Comparison of ENCODE assay signal across 30 cellular contexts in the genomic region with DNA sequence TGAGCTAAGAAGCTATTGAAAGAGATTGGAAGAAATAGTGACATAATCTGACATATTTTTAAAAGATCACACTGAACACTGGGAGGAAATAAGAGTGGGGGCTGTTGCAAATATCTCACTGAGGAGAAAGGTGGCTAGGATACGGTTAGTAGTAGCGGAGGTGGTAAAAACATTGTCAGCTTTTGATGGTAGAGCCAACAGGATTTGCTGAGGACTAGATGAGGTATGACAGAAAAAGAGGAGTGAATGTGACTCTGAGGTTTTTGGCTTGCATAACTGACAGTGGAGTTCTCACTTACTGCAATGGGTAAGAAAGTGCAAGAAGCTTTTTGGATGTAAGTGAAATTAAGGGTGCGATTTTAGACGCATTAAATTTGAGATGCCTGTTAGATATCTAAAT.
"Had no signal": no experiment of that assay in that cellular context is flagged by ENCODE, and none has a peak within 500 bp of the region (broad histone marks: within the 10 kb centered on the region; RNA-seq: fewer than 3 reads in every experiment).

No MANE protein-coding gene starts in this region.

- H3K9me3 ChIP-seq: esophagus muscularis mucosa, heart right ventricle, mucosa of descending colon, prostate gland, sigmoid colon, testis, tibial artery, upper lobe of left lung had no signal

- H3K4me1 Mint-ChIP-seq: naive B cell; stimulated activated memory B cell treated with anti-CD40 and anti-IgM and Interleukin-4, amounts not matched to agents 10 μg/mL and 1 μg/mL and 100 μg/mL, for 72 hours had no signal

- H3K4me1 ChIP-seq: neural progenitor cell, prostate gland, spleen, tibial artery, upper lobe of left lung had no signal

- H3K36me3 Mint-ChIP-seq: naive B cell; stimulated activated memory B cell treated with anti-CD40 and anti-IgM and Interleukin-4, amounts not matched to agents 10 μg/mL and 1 μg/mL and 100 μg/mL, for 72 hours had no signal

- H3K4me2 ChIP-seq: neural progenitor cell had no signal

- FAIRE-seq: endothelial cell of umbilical vein, islet of Langerhans, urothelium cell line had no signal

- H3K36me3 ChIP-seq: esophagus muscularis mucosa, heart right ventricle, neural progenitor cell, prostate gland, sigmoid colon, spleen, tibial artery, upper lobe of left lung had no signal

- H3K4me3 Mint-ChIP-seq: mesothelial cell of epicardium; naive B cell; natural killer cell treated with Interleukin-12 subunit alpha and Interleukin-12 subunit beta and Interleukin-15 and Interleukin-18, amount 100 ng/mL, for 72 hours; neural progenitor cell; stimulated activated memory B cell treated with anti-CD40 and anti-IgM and Interleukin-4, amounts not matched to agents 10 μg/mL and 1 μg/mL and 100 μg/mL, for 72 hours had no signal

- H2AFZ ChIP-seq: neural progenitor cell had no signal

- DNase-seq: dermis blood vessel endothelial cell; effector memory CD4-positive, alpha-beta T cell; foreskin melanocyte; glutamatergic neuron; heart right ventricle; hippocampal formation; kidney glomerular epithelial cell; mesenchymal stem cell; mucosa of descending colon; naive B cell; right cardiac atrium; sigmoid colon; spleen; stimulated activated CD4-positive, alpha-beta T cell treated with anti-CD3 and anti-CD28 coated beads, Interleukin-4, amount 100 ng/mL, for 4 hours; stimulated activated naive CD8-positive, alpha-beta T cell treated with anti-CD3 and anti-CD28 coated beads, Interleukin-15, Interleukin-2, amounts not matched to agents 100 U/mL and 50 U/mL, for 24 hours; substantia nigra; testis; tibial artery; upper lobe of left lung had no signal

- H3K27me3 ChIP-seq: esophagus muscularis mucosa, heart right ventricle, neural progenitor cell, sigmoid colon, spleen, testis, tibial artery, upper lobe of left lung had no signal

- H3K27ac ChIP-seq: coronary artery, esophagus muscularis mucosa, neural progenitor cell, prostate gland, sigmoid colon, spleen, testis, tibial artery, upper lobe of left lung had no signal

- H3K27ac Mint-ChIP-seq: mesothelial cell of epicardium; naive B cell; natural killer cell treated with Interleukin-12 subunit alpha and Interleukin-12 subunit beta and Interleukin-15 and Interleukin-18, amount 100 ng/mL, for 72 hours; neural progenitor cell; stimulated activated memory B cell treated with anti-CD40 and anti-IgM and Interleukin-4, amounts not matched to agents 10 μg/mL and 1 μg/mL and 100 μg/mL, for 72 hours had no signal

- H3K9ac ChIP-seq: neural progenitor cell had no signal

- H3K27me3 Mint-ChIP-seq: naive B cell; natural killer cell treated with Interleukin-12 subunit alpha and Interleukin-12 subunit beta and Interleukin-15 and Interleukin-18, amount 100 ng/mL, for 72 hours; stimulated activated memory B cell treated with anti-CD40 and anti-IgM and Interleukin-4, amounts not matched to agents 10 μg/mL and 1 μg/mL and 100 μg/mL, for 72 hours had no signal

- ATAC-seq: mucosa of descending colon; natural killer cell treated with Interleukin-12 subunit alpha and Interleukin-12 subunit beta and Interleukin-15 and Interleukin-18, amount 100 ng/mL, for 72 hours; right cardiac atrium; stimulated activated memory B cell treated with anti-CD40 and anti-IgM and Interleukin-4, amounts not matched to agents 10 μg/mL and 1 μg/mL and 100 μg/mL, for 72 hours; stimulated activated naive CD8-positive, alpha-beta T cell treated with anti-CD3 and anti-CD28 coated beads, Interleukin-15, Interleukin-2, amounts not matched to agents 100 U/mL and 50 U/mL, for 24 hours had no signal

- H3K4me3 ChIP-seq: coronary artery, esophagus muscularis mucosa, heart right ventricle, lung, mucosa of descending colon, neural progenitor cell, prostate gland, sigmoid colon, spleen, testis, tibial artery, upper lobe of left lung had no signal
